ENCODE assay signal across 14 cellular contexts in genomic region chr3:47012342-47013230, GRCh38. TPM values are rescaled to one million over a fixed set of nuclear protein-coding genes. Genes with fewer than 3 reads are reported as not detected.
DNase-seq lines count a peak whose midpoint lies in the region; ATAC-seq and TF ChIP-seq lines count a peak whose summit lies in the region.
"Had no signal": no experiment of that assay in that cellular context is flagged by ENCODE, and none has a peak within 500 bp of the region (broad histone marks: within the 10 kb centered on the region; RNA-seq: fewer than 3 reads in every experiment).

No MANE protein-coding gene starts in this region.

- no peaks in the 10 kb centered on the region for H3K79me2 ChIP-seq in neural progenitor cell (ENCODE audit: low read depth)

- H2AFZ ChIP-seq in neural progenitor cell (replicated peaks) = no peak overlapping the region

- intact Hi-C loops in body of pancreas (cut with DNase I) = no loop called here

- TF ChIP-seq POLR2A in body of pancreas (IDR thresholded peaks at IDR 0.05) = no peak

- H3K36me3 Mint-ChIP-seq in neural crest cell (ENCODE audit: low read depth) (peaks cover 2% of the 10 kb centered on the region), neural progenitor cell (peaks cover 6% of the 10 kb centered on the region)

- H3K4me3 ChIP-seq in body of pancreas (no peak overlapping the region), neural progenitor cell (no peak overlapping the region)
- H3K4me3 ChIP-seq: skin epidermis, transverse colon had no signal

- WGBS in body of pancreas, 2 donors = 84 to 95% methylated on average over 4 to 10 of the region's 10 CpGs

- no peaks in the 10 kb centered on the region for H3K9me3 ChIP-seq in body of pancreas
- no peaks in the 10 kb centered on the region for H3K9me3 ChIP-seq in neural progenitor cell (ENCODE audit: low read depth)
- H3K9me3 ChIP-seq: transverse colon had no signal

- no peak for TF ChIP-seq CTCF in body of pancreas (IDR thresholded peaks at IDR 0.05)
- TF ChIP-seq CTCF in neural crest cell (conservative IDR thresholded peaks at IDR 0.05) = no peak
- TF ChIP-seq CTCF in neural progenitor cell (IDR thresholded peaks at IDR 0.05) = no peak

- no peak overlapping the region for H3K9ac ChIP-seq in neural progenitor cell

- H3K27me3 ChIP-seq in body of pancreas = no peaks in the 10 kb centered on the region
- no peaks in the 10 kb centered on the region for H3K27me3 ChIP-seq in neural progenitor cell
- H3K27me3 ChIP-seq: foreskin keratinocyte, transverse colon had no signal

- H3K4me2 ChIP-seq in neural progenitor cell = no peak overlapping the region

- no peaks in the 10 kb centered on the region for H3K9me3 Mint-ChIP-seq in neural crest cell
- H3K9me3 Mint-ChIP-seq in neural progenitor cell = no peaks in the 10 kb centered on the region
- H3K9me3 Mint-ChIP-seq: T-helper 1 cell treated with Interleukin-12 subunit alpha and Interleukin-12 subunit beta and Interleukin-4 antibody, amounts not matched to agents 30 μg/mL and 1 μg/mL, for 36 hours had no signal

- H3K36me3 ChIP-seq in body of pancreas (replicated peaks in 1 of 2; ENCODE audit: insufficient read depth in 1 of 2, low read depth in 2 of 2) = peaks cover 0 to 2% of the 10 kb centered on the region in 2 donors
- no peaks in the 10 kb centered on the region for H3K36me3 ChIP-seq in neural progenitor cell

- H4K20me1 ChIP-seq in neural progenitor cell (ENCODE audit: low read depth) = no peaks in the 10 kb centered on the region

- H3F3A ChIP-seq in neural progenitor cell (ENCODE audit: low read depth) = peaks cover 11% of the 10 kb centered on the region

- DNase-seq in DMS 273 (lab: John Stamatoyannopoulos, UW; ENCODE audit: unreplicated experiment) (peak; percentile 94), NCI-H1092 (lab: John Stamatoyannopoulos, UW) (peak; percentile 8), body of pancreas (peak in 3 of 4 donors; percentile 46 to 62 (median 57)), neural crest cell (ENCODE audit: low read depth, low spot score) (no peak), neural progenitor cell (ENCODE audit: low spot score) (no peak), glomerular visceral epithelial cell (ENCODE audit: extremely low spot score) (no peak), NK-92 (lab: John Stamatoyannopoulos, UW; ENCODE audit: unreplicated experiment) (no peak)
- DNase-seq: COR-L47; effector CD4-positive, alpha-beta T cell; foreskin keratinocyte; transverse colon had no signal

- no peak overlapping the region for H3K27ac Mint-ChIP-seq in neural crest cell (ENCODE audit: unreplicated experiment)
- no peak overlapping the region for H3K27ac Mint-ChIP-seq in neural progenitor cell

- H3K4me1 Mint-ChIP-seq in neural crest cell = peaks cover 12% of the 10 kb centered on the region
- peaks cover 4% of the 10 kb centered on the region for H3K4me1 Mint-ChIP-seq in neural progenitor cell

- H3K27ac ChIP-seq in body of pancreas (peak overlapping the region in 1 of 4 donors; percentile 14), neural progenitor cell (no peak overlapping the region)
- H3K27ac ChIP-seq: foreskin keratinocyte, transverse colon had no signal

- H3K4me3 Mint-ChIP-seq in neural crest cell (peak overlapping the region; percentile 43), neural progenitor cell (no peak overlapping the region)
- H3K4me3 Mint-ChIP-seq: T-helper 1 cell treated with Interleukin-12 subunit alpha and Interleukin-12 subunit beta and Interleukin-4 antibody, amounts not matched to agents 30 μg/mL and 1 μg/mL, for 36 hours had no signal

- H3K4me1 ChIP-seq in body of pancreas (peaks cover 31% of the 10 kb centered on the region), neural progenitor cell (peaks cover 3% of the 10 kb centered on the region)

- ATAC-seq in body of pancreas (no peak), HG03469 (IDR thresholded peaks at IDR 0.05; ENCODE audit: unreplicated experiment) (no peak)
- ATAC-seq: foreskin keratinocyte had no signal

- no peaks in the 10 kb centered on the region for H3K27me3 Mint-ChIP-seq in neural crest cell (ENCODE audit: low read depth)
- H3K27me3 Mint-ChIP-seq in neural progenitor cell (ENCODE audit: insufficient read depth, low read depth) = no peaks in the 10 kb centered on the region

RNA-seq across cellular contexts. Expression of gene NBEAL2, which starts 33.1 kb away (rescaled TPM):
- total RNA-seq in body of pancreas (100 to 1,000 TPM in 1 of 2 donors, 10 to 100 TPM in 1; 98.8 to 151 TPM), neural crest cell (24.6 and 25.2 TPM in 2 replicates), neural progenitor cell (ENCODE audit: low replicate concordance) (6.3 and 19.1 TPM in 2 replicates)

RNA-seq across cellular contexts. Expression of gene CCDC12, which starts 36.0 kb away (rescaled TPM):
- total RNA-seq in body of pancreas (10 to 100 TPM; 25.4 to 67.2 TPM), neural crest cell (53.2 and 54.3 TPM in 2 replicates), neural progenitor cell (ENCODE audit: low replicate concordance) (17.9 and 44.0 TPM in 2 replicates)

Comparison
In these comparisons a context has a peak if more than half of its experiments do, and no peak if none do; other contexts are left out.
1. DNase-seq: peak in DMS 273 (single experiment), NCI-H1092 (single experiment) and body of pancreas (3 of 4); none in neural crest cell (single experiment), neural progenitor cell (single experiment), glomerular visceral epithelial cell (single experiment) and NK-92 (single experiment).